ENCODE assay signal across 22 cellular contexts in genomic region chr19:4962085-4962619, GRCh38. TPM values are rescaled to one million over a fixed set of nuclear protein-coding genes. Genes with fewer than 3 reads are reported as not detected.
DNase-seq lines count a peak whose midpoint lies in the region; ATAC-seq, FAIRE-seq and TF ChIP-seq lines count a peak whose summit lies in the region.
"Had no signal": no experiment of that assay in that cellular context is flagged by ENCODE, and none has a peak within 500 bp of the region (broad histone marks: within the 10 kb centered on the region; RNA-seq: fewer than 3 reads in every experiment).

No MANE protein-coding gene starts in this region.

- no peak overlapping the region for H3K18ac ChIP-seq in mesenchymal stem cell (ENCODE audit: low read depth in 1 of 2, low read length in 2 of 2)

- TF ChIP-seq EP300 in GM12878 (IDR thresholded peaks at IDR 0.05; ENCODE audit: borderline replicate concordance in 1 of 2, control insufficient read depth in 1 of 2, low read depth in 2 of 2, low read length in 2 of 2) = no peak

- H3K36me3 ChIP-seq in GM12878 (ENCODE audit: control insufficient read depth in 2 of 2, insufficient read depth in 2 of 2, low read length in 1 of 2) (peaks cover 3 to 19% of the 10 kb centered on the region in 2 experiments), mesenchymal stem cell (ENCODE audit: control insufficient read depth in 1 of 2, insufficient read depth in 2 of 2, low read depth in 1 of 2, low read length in 2 of 2) (peaks cover 21 to 26% of the 10 kb centered on the region in 2 experiments)

- H3K27me3 ChIP-seq in GM12878 (replicated peaks in 1 of 2; ENCODE audit: control insufficient read depth in 2 of 2, insufficient read depth in 2 of 2, low read length in 1 of 2) = no peaks in the 10 kb centered on the region
- H3K27me3 ChIP-seq in mesenchymal stem cell (ENCODE audit: control insufficient read depth in 1 of 2, insufficient read depth in 1 of 2, low read length in 2 of 2) = no peaks in the 10 kb centered on the region
- H3K27me3 ChIP-seq: BLaER1 treated with 17β-estradiol and CSF1 and Interleukin-3, amounts not matched to agents 10 nM and 100 nM had no signal

- BruUV-seq in GM12878 (replicated peaks; lab: Mats Ljungman, UMichigan) = no TSS peak

- H3K4ac ChIP-seq in mesenchymal stem cell (ENCODE audit: low read depth in 1 of 2, low read length in 2 of 2) = no peak overlapping the region

- CTCF ChIA-PET in GM12878 (lab: Yijun Ruan, JAX) = interaction anchor here (0.6 kb wide), 2 partner anchors 64 to 376 kb away, joined by 3 to 4 read pairs; no protein-coding TSS in a partner anchor

- peak overlapping the region; percentile 37 for H4K8ac ChIP-seq in mesenchymal stem cell (ENCODE audit: low read length)

- FAIRE-seq in A204.1 (lab: Jason Lieb, UNC) = peak; percentile 70
- peak; percentile 41 for FAIRE-seq in GM12878 (lab: Jason Lieb, UNC)
- FAIRE-seq: GM12891, GM19239 had no signal

- ATAC-seq in GM12878 = no peak
- ATAC-seq in HG02981 (IDR thresholded peaks at IDR 0.05; ENCODE audit: unreplicated experiment) = no peak

- no peaks in the 10 kb centered on the region for H3K79me2 ChIP-seq in GM12878 (ENCODE audit: control insufficient read depth, insufficient read depth, low read length)

- in situ Hi-C loops in GM12878 (cut with MboI) = no loop called here

- H2BK120ac ChIP-seq in mesenchymal stem cell (ENCODE audit: low read depth, low read length) = no peak overlapping the region

- H2BK12ac ChIP-seq in mesenchymal stem cell (ENCODE audit: low read length in 2 of 2) = no peak overlapping the region

- TF ChIP-seq CTCF in GM12878 (IDR thresholded peaks at IDR 0.05 in 2 of 3, conservative IDR thresholded peaks at IDR 0.05 in 1 of 3; ENCODE audit: control insufficient read depth in 2 of 3, extremely low read depth in 1 of 3, insufficient read depth in 1 of 3, low read depth in 3 of 3, low read length in 3 of 3) = no peak

- SMC1A ChIA-PET in GM12878 (lab: Charles Lee; ENCODE audit: uncharacterized antibody, unreplicated experiment) = no interaction called here

- H2AFZ ChIP-seq in GM12878 (ENCODE audit: control insufficient read depth, low read depth, low read length) (no peak overlapping the region), mesenchymal stem cell (ENCODE audit: low read depth, low read length) (no peak overlapping the region)

- no peak for DNase-seq in GM12878 (ENCODE audit: low read depth, low spot score)
- DNase-seq in mesenchymal stem cell = no peak
- DNase-seq in NCI-H2081 (lab: John Stamatoyannopoulos, UW) = no peak
- DNase-seq in glomerular visceral epithelial cell (ENCODE audit: extremely low spot score) = no peak
- DNase-seq: CD4-positive, CD25-positive, alpha-beta regulatory T cell; CD8-positive, alpha-beta memory T cell; COR-L47; DMS 273 treated with DMSO at 0.1 percent for 48 hours; DMS53; DND-41; EL; H9 had no signal

- H3K14ac ChIP-seq in mesenchymal stem cell (ENCODE audit: low read length in 2 of 2) = no peak overlapping the region

- no peak for TF ChIP-seq POLR2A in GM12878 (IDR thresholded peaks at IDR 0.05; ENCODE audit: low read depth, low read length)

- H3K9ac ChIP-seq in GM12878 (ENCODE audit: control insufficient read depth, insufficient read depth, low read length) = no peak overlapping the region
- H3K9ac ChIP-seq in mesenchymal stem cell (ENCODE audit: low read length) = no peak overlapping the region
- H3K9ac ChIP-seq: BLaER1 treated with 17β-estradiol and CSF1 and Interleukin-3, amounts not matched to agents 10 nM and 100 nM had no signal

- WGBS in GM12878 (ENCODE audit: insufficient coverage, insufficient replicate concordance, low lambda C conversion rate, missing lambda C conversion rate) = 97% methylated on average over 7 of the region's 7 CpGs
- 99% methylated on average over 5 of the region's 7 CpGs for WGBS in mesenchymal stem cell

- H4K91ac ChIP-seq in mesenchymal stem cell (ENCODE audit: low read length) = no peak overlapping the region

- H3K27ac ChIP-seq in GM12878 (ENCODE audit: control insufficient read depth, insufficient read depth) (no peak overlapping the region), mesenchymal stem cell (ENCODE audit: low read length, poor library complexity, severe bottlenecking) (no peak overlapping the region)
- H3K27ac ChIP-seq: BLaER1 treated with 17β-estradiol and CSF1 and Interleukin-3, amounts not matched to agents 10 nM and 100 nM had no signal

- RAD21 ChIA-PET in GM12878 (lab: Charles Lee; ENCODE audit: unreplicated experiment) = no interaction called here

- H2AK5ac ChIP-seq in mesenchymal stem cell (ENCODE audit: low read length, severe bottlenecking) = peak overlapping the region; percentile 50

- H3K23ac ChIP-seq in mesenchymal stem cell (ENCODE audit: low read length in 2 of 2) = no peak overlapping the region

- H2BK15ac ChIP-seq in mesenchymal stem cell (ENCODE audit: low read depth, poor library complexity, severe bottlenecking) = no peak overlapping the region

- peaks cover 13% of the 10 kb centered on the region for H3K79me1 ChIP-seq in mesenchymal stem cell (replicated peaks; ENCODE audit: low read length, poor library complexity, severe bottlenecking)

- no peak for TF ChIP-seq RAD21 in GM12878 (IDR thresholded peaks at IDR 0.05; ENCODE audit: insufficient read depth, low read depth, low read length)

- H2BK5ac ChIP-seq in mesenchymal stem cell (ENCODE audit: low read depth, low read length, poor library complexity, severe bottlenecking) = no peak overlapping the region

- intact Hi-C loops in GM12878 (cut with micrococcal nuclease; ENCODE audit: unreplicated experiment) = loop anchor here (10.0 kb wide), 1 partner anchor 97 kb away; the partner anchor contains the start of gene PLIN3

- H3K4me1 ChIP-seq in GM12878 (ENCODE audit: control insufficient read depth, insufficient read depth, low read length) (no peaks in the 10 kb centered on the region), mesenchymal stem cell (ENCODE audit: control insufficient read depth, insufficient read depth, low read depth, low read length) (peaks cover 23% of the 10 kb centered on the region)

- H3K9me3 ChIP-seq in GM12878 (replicated peaks; ENCODE audit: control insufficient read depth, insufficient read depth, low read length) (no peaks in the 10 kb centered on the region), mesenchymal stem cell (ENCODE audit: control insufficient read depth, low read length) (no peaks in the 10 kb centered on the region)
- H3K9me3 ChIP-seq: BLaER1 treated with 17β-estradiol and CSF1 and Interleukin-3, amounts not matched to agents 10 nM and 100 nM had no signal

- POLR2A ChIA-PET in GM12878 (lab: Charles Lee) = no interaction called here

- H4K20me1 ChIP-seq in GM12878 (ENCODE audit: control insufficient read depth, insufficient read depth) = no peaks in the 10 kb centered on the region

- H3K4me2 ChIP-seq in GM12878 (ENCODE audit: control insufficient read depth, insufficient read depth) (no peak overlapping the region), mesenchymal stem cell (ENCODE audit: low read length, poor library complexity, severe bottlenecking) (no peak overlapping the region)
- H3K4me2 ChIP-seq: BLaER1 treated with 17β-estradiol and CSF1 and Interleukin-3, amounts not matched to agents 10 nM and 100 nM had no signal

- no peak overlapping the region for H3K4me3 ChIP-seq in GM12878
- H3K4me3 ChIP-seq in mesenchymal stem cell (ENCODE audit: insufficient read depth in 1 of 2, low read depth in 1 of 2, low read length in 2 of 2) = no peak overlapping the region
- H3K4me3 ChIP-seq: BLaER1 treated with 17β-estradiol and CSF1 and Interleukin-3, amounts not matched to agents 10 nM and 100 nM had no signal

RNA-seq across cellular contexts. Expression of gene KDM4B, which starts 6.8 kb away (rescaled TPM):
- 152 and 157 TPM in 2 replicates for total RNA-seq in GM12878 (2013; cell fraction: nucleolus; rRNA removed)
- total RNA-seq in GM12878 (2014; rRNA removed) = 25.6 and 26.5 TPM in 2 replicates
- 11.3 and 12.3 TPM in 2 replicates for total RNA-seq in GM12878 (2014; rRNA removed; fragmentation: Illumina TruSeq; extraction: Trizol)
- total RNA-seq in GM12878 (2021) = 49.6 and 50.2 TPM in 2 replicates
- 11.6 TPM for polyA plus RNA-seq in GM12878 (2011; ENCODE audit: low read depth)
- 8.0 and 16.0 TPM in 2 replicates for polyA plus RNA-seq in GM12878 (2011; rRNA removed)
- polyA plus RNA-seq in GM12878 (2011; cell fraction: cytosol; rRNA removed) = 17.7 and 21.6 TPM in 2 replicates
- 69.2 and 77.9 TPM in 2 replicates for polyA plus RNA-seq in GM12878 (2011; cell fraction: nucleus; rRNA removed)
- 41.0 and 42.8 TPM in 2 replicates for polyA plus RNA-seq in GM12878 (2012)
- polyA plus RNA-seq in GM12878 (2014; fragmentation: Illumina TruSeq; extraction: Trizol) = 3.1 and 7.6 TPM in 2 replicates
- 1 to 10 TPM in 1 of 2 experiments, under 1 TPM in 1; 0.47 to 1.8 TPM for polyA plus RNA-seq in GM12878 (2014; fragmentation: Nextera tagmentation; extraction: Ambion mirVana)
- polyA plus RNA-seq in GM12878 (2014; rRNA removed) = 32.2 and 33.7 TPM in 2 replicates
- 10 to 100 TPM; 16.4 to 19.1 TPM for polyA plus RNA-seq in GM12878 (2016; fragmentation: Nextera tagmentation; extraction: Ambion mirVana)
- 28.3 and 50.6 TPM in 2 replicates for polyA minus RNA-seq in GM12878 (2011; rRNA and poly(A)+ RNA removed)
- 23.2 and 24.5 TPM in 2 replicates for polyA minus RNA-seq in GM12878 (2011; cell fraction: cytosol; rRNA and poly(A)+ RNA removed)
- polyA minus RNA-seq in GM12878 (2011; cell fraction: nucleus; rRNA and poly(A)+ RNA removed) = 47.8 and 58.7 TPM in 2 replicates
- 13.3 TPM for polyA plus RNA-seq in mesenchymal stem cell (2013, experiment 1 of 2)
- polyA plus RNA-seq in mesenchymal stem cell (2013, experiment 2 of 2) = 11.9 TPM

RNA-seq across cellular contexts. Expression of gene UHRF1, which starts 52.9 kb away (rescaled TPM):
- total RNA-seq in GM12878 (2013; cell fraction: nucleolus; rRNA removed) = 14.6 and 18.7 TPM in 2 replicates
- 57.5 and 67.1 TPM in 2 replicates for total RNA-seq in GM12878 (2014; rRNA removed)
- 23.1 and 28.3 TPM in 2 replicates for total RNA-seq in GM12878 (2014; rRNA removed; fragmentation: Illumina TruSeq; extraction: Trizol)
- total RNA-seq in GM12878 (2021) = 98.4 and 109 TPM in 2 replicates
- 11.1 TPM for polyA plus RNA-seq in GM12878 (2011; ENCODE audit: low read depth)
- polyA plus RNA-seq in GM12878 (2011; rRNA removed) = 7.0 and 20.0 TPM in 2 replicates
- polyA plus RNA-seq in GM12878 (2011; cell fraction: cytosol; rRNA removed) = 13.1 and 18.3 TPM in 2 replicates
- polyA plus RNA-seq in GM12878 (2011; cell fraction: nucleus; rRNA removed) = 34.5 and 78.8 TPM in 2 replicates
- polyA plus RNA-seq in GM12878 (2012) = 18.2 and 22.6 TPM in 2 replicates
- polyA plus RNA-seq in GM12878 (2014; fragmentation: Illumina TruSeq; extraction: Trizol) = 22.7 and 30.8 TPM in 2 replicates
- polyA plus RNA-seq in GM12878 (2014; fragmentation: Nextera tagmentation; extraction: Ambion mirVana) = 10 to 100 TPM; 13.0 to 17.8 TPM
- polyA plus RNA-seq in GM12878 (2014; rRNA removed) = 44.6 and 58.8 TPM in 2 replicates
- 100 to 1,000 TPM; 103 TPM for polyA plus RNA-seq in GM12878 (2016; fragmentation: Nextera tagmentation; extraction: Ambion mirVana)
- polyA minus RNA-seq in GM12878 (2011; rRNA and poly(A)+ RNA removed) = 18.7 and 20.1 TPM in 2 replicates
- 14.0 and 15.2 TPM in 2 replicates for polyA minus RNA-seq in GM12878 (2011; cell fraction: cytosol; rRNA and poly(A)+ RNA removed)
- 10.2 and 23.8 TPM in 2 replicates for polyA minus RNA-seq in GM12878 (2011; cell fraction: nucleus; rRNA and poly(A)+ RNA removed)
- 11.0 TPM for polyA plus RNA-seq in mesenchymal stem cell (2013, experiment 1 of 2)
- polyA plus RNA-seq in mesenchymal stem cell (2013, experiment 2 of 2) = 10.7 TPM

RNA-seq across cellular contexts. Expression of gene ARRDC5, which starts 59.5 kb away (rescaled TPM):
- total RNA-seq in GM12878 (2013; cell fraction: nucleolus; rRNA removed) = 0.69 and 0.94 TPM in 2 replicates
- 0.05 TPM in 1 of 2 replicates, not detected in the other for total RNA-seq in GM12878 (2014; rRNA removed)
- 0.18 and 0.31 TPM in 2 replicates for total RNA-seq in GM12878 (2014; rRNA removed; fragmentation: Illumina TruSeq; extraction: Trizol)
- total RNA-seq in GM12878 (2021) = 0.38 TPM in 1 of 2 replicates, not detected in the other
- polyA plus RNA-seq in GM12878 (2011; ENCODE audit: low read depth) = not detected
- polyA plus RNA-seq in GM12878 (2011; rRNA removed) = 0.04 TPM in 1 of 2 replicates, not detected in the other
- polyA plus RNA-seq in GM12878 (2011; cell fraction: cytosol; rRNA removed) = not detected in 2 replicates
- 0.15 and 0.23 TPM in 2 replicates for polyA plus RNA-seq in GM12878 (2011; cell fraction: nucleus; rRNA removed)
- 0.17 and 0.27 TPM in 2 replicates for polyA plus RNA-seq in GM12878 (2012)
- polyA plus RNA-seq in GM12878 (2014; fragmentation: Illumina TruSeq; extraction: Trizol) = 0.03 TPM in 1 of 2 replicates, not detected in the other
- polyA plus RNA-seq in GM12878 (2014; fragmentation: Nextera tagmentation; extraction: Ambion mirVana) = under 1 TPM; 0.15 to 0.21 TPM
- 0.16 TPM in 1 of 2 replicates, not detected in the other for polyA plus RNA-seq in GM12878 (2014; rRNA removed)
- under 1 TPM; 0.09 to 0.10 TPM for polyA plus RNA-seq in GM12878 (2016; fragmentation: Nextera tagmentation; extraction: Ambion mirVana)
- polyA minus RNA-seq in GM12878 (2011; rRNA and poly(A)+ RNA removed) = 0.44 TPM in 1 of 2 replicates, not detected in the other
- polyA minus RNA-seq in GM12878 (2011; cell fraction: cytosol; rRNA and poly(A)+ RNA removed) = not detected in 2 replicates
- not detected in 2 replicates for polyA minus RNA-seq in GM12878 (2011; cell fraction: nucleus; rRNA and poly(A)+ RNA removed)
- polyA plus RNA-seq in mesenchymal stem cell (2013, experiment 1 of 2) = not detected
- polyA plus RNA-seq in mesenchymal stem cell (2013, experiment 2 of 2) = not detected
- total RNA-seq: A673, G401, H1, H9, HT-29 had no signal
- polyA plus RNA-seq: AG04450, H1 had no signal
